Comparison of ENCODE assay signal across 8 cellular contexts in the genomic region with DNA sequence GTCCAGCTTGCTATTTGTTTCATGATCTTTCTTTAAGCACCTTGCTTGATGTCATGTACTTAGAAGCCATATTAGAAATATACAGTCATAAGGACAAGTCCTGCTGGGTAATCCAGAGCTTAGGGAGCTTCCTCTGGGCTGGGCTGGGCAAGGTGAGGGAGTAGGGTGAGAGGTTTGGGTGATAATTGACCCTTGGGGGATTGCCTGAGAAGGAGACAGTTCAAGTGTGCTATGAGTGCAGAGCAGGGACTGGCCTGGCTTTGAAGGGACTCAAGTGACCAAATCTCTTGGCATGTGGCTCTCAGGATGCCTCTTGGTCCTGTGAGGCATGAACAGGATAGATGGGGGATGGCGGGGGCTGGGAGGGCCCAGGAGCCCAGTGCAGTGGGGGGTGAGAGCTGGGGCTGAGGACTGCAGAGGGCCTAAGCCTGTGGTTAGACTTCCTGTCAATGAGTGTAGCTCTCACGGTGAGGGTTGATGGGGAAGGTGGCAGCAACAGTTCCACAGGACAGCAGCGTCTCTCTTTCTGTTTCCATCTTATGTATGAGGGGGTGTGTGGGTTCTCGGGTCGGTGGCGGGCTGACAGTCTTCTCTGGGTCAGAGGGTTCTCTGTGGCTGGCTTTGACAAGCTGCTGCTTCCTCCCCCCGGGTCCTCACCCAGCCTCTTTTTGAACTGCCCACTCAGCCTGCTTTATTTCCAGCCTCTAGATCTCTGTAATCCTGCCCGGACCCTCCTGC. TPM values are rescaled to one million over a fixed set of nuclear protein-coding genes. Genes with fewer than 3 reads are reported as not detected.
A peak's percentile ranks its signal among the peaks of the same experiment; 100 is the strongest.
DNase-seq lines count a peak whose midpoint lies in the region; ATAC-seq and TF ChIP-seq lines count a peak whose summit lies in the region.

No MANE protein-coding gene starts in this region.

- H3K27me3 ChIP-seq in RWPE2 (ENCODE audit: insufficient read depth, poor library complexity, severe bottlenecking) = no peaks in the 10 kb centered on the region
- H3K27me3 ChIP-seq in H7 (ENCODE audit: control insufficient read depth, insufficient read depth, low read length) = no peaks in the 10 kb centered on the region

- peaks cover 8% of the 10 kb centered on the region for H3K4me1 ChIP-seq in RWPE2 (ENCODE audit: insufficient read depth, poor library complexity, severe bottlenecking)

- ATAC-seq in GM18519 (IDR thresholded peaks at IDR 0.05; ENCODE audit: low FRiP score, unreplicated experiment) = peak; percentile 91
- peak; percentile 83 for ATAC-seq in HG02884 (IDR thresholded peaks at IDR 0.05; ENCODE audit: unreplicated experiment)
- 0 out of 3 replicates have a peak, but pooled peaks have one; percentile 27 for ATAC-seq in RWPE2 (ENCODE audit: low read depth)

- H3K4me1 Mint-ChIP-seq in CD14-positive monocyte = peaks cover 23% of the 10 kb centered on the region

- H3K9me3 ChIP-seq in RWPE2 (ENCODE audit: severe bottlenecking) = no peaks in the 10 kb centered on the region

- no peak for TF ChIP-seq CTCF in RWPE2 (IDR thresholded peaks at IDR 0.05; ENCODE audit: poor library complexity, severe bottlenecking)
- no peak for TF ChIP-seq CTCF in CD14-positive monocyte (IDR thresholded peaks at IDR 0.05)

- peaks cover 0 to 2% of the 10 kb centered on the region in 2 donors for H3K36me3 Mint-ChIP-seq in CD14-positive monocyte

- DNase-seq in RWPE2 (ENCODE audit: low spot score) = no peak
- DNase-seq in activated naive CD4-positive, alpha-beta T cell treated with anti-CD3 and anti-CD28 coated beads, Interleukin-2, amount 50 U/mL, for 16 hours = peak; percentile 58
- peak; percentile 40 to 48 for DNase-seq in stimulated activated CD4-positive, alpha-beta T cell treated with anti-CD3 and anti-CD28 coated beads, Interleukin-15, amount 100 ng/mL, for 1 hour (ENCODE audit: low read depth in 1 of 2, low spot score in 1 of 2)
- DNase-seq in SK-N-DZ (ENCODE audit: low spot score) = no peak
- no peak for DNase-seq in CD14-positive monocyte (ENCODE audit: low spot score)
- no peak for DNase-seq in H7

- intact Hi-C loops in CD14-positive monocyte (cut with micrococcal nuclease) = no loop called here

- H3K4me3 Mint-ChIP-seq in CD14-positive monocyte = peak overlapping the region in 1 of 2 donors; percentile 39

- H3K27ac Mint-ChIP-seq in CD14-positive monocyte = peak overlapping the region in 3 of 7 donors; percentile 42 to 50 (median 50)

- no peaks in the 10 kb centered on the region for H3K27me3 Mint-ChIP-seq in CD14-positive monocyte (ENCODE audit: low read depth in 3 of 3)

- H3K36me3 ChIP-seq in RWPE2 (ENCODE audit: low read depth) = no peaks in the 10 kb centered on the region
- H3K36me3 ChIP-seq in H7 (replicated peaks; ENCODE audit: control insufficient read depth, insufficient read depth, low read length) = no peaks in the 10 kb centered on the region

- H3K4me3 ChIP-seq in RWPE2 (ENCODE audit: severe bottlenecking) (no peak overlapping the region), H7 (ENCODE audit: insufficient read depth, low read depth, low read length) (no peak overlapping the region)

- no peak overlapping the region for H3K27ac ChIP-seq in RWPE2 (ENCODE audit: poor library complexity, severe bottlenecking)

- peaks cover 0 to 2% (median 0%) of the 10 kb centered on the region in 7 donors for H3K9me3 Mint-ChIP-seq in CD14-positive monocyte

RNA-seq across cellular contexts. Expression of gene RGS3, which starts 53.5 kb away (rescaled TPM):
- polyA plus RNA-seq in SK-N-DZ (2014; cell fraction: cytosol; rRNA removed) = 25.0 and 38.8 TPM in 2 replicates
- 42.0 and 45.4 TPM in 2 replicates for polyA plus RNA-seq in SK-N-DZ (2014; cell fraction: nucleus; rRNA removed)
- 10 to 100 TPM in 1 of 2 donors, 1 to 10 TPM in 1; 9.1 to 15.8 TPM for polyA plus RNA-seq in CD14-positive monocyte
- 18.2 and 22.4 TPM in 2 replicates for total RNA-seq in H7 (2014; rRNA removed; shearing (Covaris generic))

Comparison
In these comparisons a context has a peak if more than half of its experiments do, and no peak if none do; other contexts are left out.
1. ATAC-seq: peak in every context shown above with its lines; median percentile 91 in GM18519; 83 in HG02884; 27 in RWPE2.
2. DNase-seq: peak in activated naive CD4-positive, alpha-beta T cell treated with anti-CD3 and anti-CD28 coated beads, Interleukin-2, amount 50 U/mL, for 16 hours (single experiment) and stimulated activated CD4-positive, alpha-beta T cell treated with anti-CD3 and anti-CD28 coated beads, Interleukin-15, amount 100 ng/mL, for 1 hour (2 of 2); none in RWPE2 (single experiment), SK-N-DZ (single experiment), CD14-positive monocyte (single experiment) and H7 (single experiment).